ENCODE assay signal across 19 cellular contexts in genomic region chr1:1440262-1440772, GRCh38. TPM values are rescaled to one million over a fixed set of nuclear protein-coding genes. Genes with fewer than 3 reads are reported as not detected.
A peak's percentile ranks its signal among the peaks of the same experiment; 100 is the strongest.
DNase-seq lines count a peak whose midpoint lies in the region; ATAC-seq and TF ChIP-seq lines count a peak whose summit lies in the region.
"Had no signal": no experiment of that assay in that cellular context is flagged by ENCODE, and none has a peak within 500 bp of the region (broad histone marks: within the 10 kb centered on the region; RNA-seq: fewer than 3 reads in every experiment).

No MANE protein-coding gene starts in this region.

- peak overlapping the region; percentile 44 for H3K9ac ChIP-seq in neuronal stem cell (ENCODE audit: low read depth, low read length, poor library complexity)

- H3K4me1 ChIP-seq in GM23338 (ENCODE audit: insufficient read depth) (no peaks in the 10 kb centered on the region), neuronal stem cell (ENCODE audit: control insufficient read depth in 2 of 2, insufficient read depth in 1 of 2, low read depth in 1 of 2, low read length in 2 of 2) (peaks cover 7 to 29% of the 10 kb centered on the region in 2 donors), BE2C (peaks cover 2% of the 10 kb centered on the region; the same call in 1 of the 2 replicates)
- H3K4me1 ChIP-seq: foreskin keratinocyte had no signal

- H3K36me3 Mint-ChIP-seq in GM23338 (ENCODE audit: low read depth): peaks cover 4% of the 10 kb centered on the region; the same call in 2 of the 3 replicates
- H3K36me3 Mint-ChIP-seq in activated T-cell treated with anti-CD3 and anti-CD28 coated beads, Interleukin-2, amount 50 U/mL, for 4 hours (ENCODE audit: insufficient read depth): no peaks in the 10 kb centered on the region
- H3K36me3 Mint-ChIP-seq: activated naive CD8-positive, alpha-beta T cell; IgD-negative memory B cell; T-cell had no signal

- peaks cover 8% of the 10 kb centered on the region; the same call in 2 of the 3 replicates for H3K4me1 Mint-ChIP-seq in GM23338
- H3K4me1 Mint-ChIP-seq in activated T-cell treated with anti-CD3 and anti-CD28 coated beads, Interleukin-2, amount 50 U/mL, for 4 hours (ENCODE audit: low read depth): peaks cover 3% of the 10 kb centered on the region

- no CpG with 5 or more reads among the region's 20 CpGs for WGBS in neuronal stem cell (ENCODE audit: extremely low coverage in 2 of 2, insufficient read length in 2 of 2, insufficient replicate concordance in 1 of 2), 2 donors

- H3K18ac ChIP-seq in neuronal stem cell (ENCODE audit: low read length): peak overlapping the region; percentile 89

- H3K27ac ChIP-seq in GM23338 (ENCODE audit: low read depth) (peak overlapping the region; percentile 74; the same call in 1 of the 2 replicates), caudate nucleus (ENCODE audit: low read depth, low read length) (peak overlapping the region; percentile 31), neuronal stem cell (replicated peaks; ENCODE audit: low read length) (no peak overlapping the region)
- H3K27ac ChIP-seq: foreskin keratinocyte, neutrophil had no signal

- DNase-seq in 8988T (peak; percentile 33), GM23338 (ENCODE audit: low spot score) (no peak), caudate nucleus (lab: John Stamatoyannopoulos, UW) (no peak), neuronal stem cell (ENCODE audit: low spot score) (no peak), activated gamma-delta T cell treated with Interleukin-2 at 50 U/mL for 16 hours (no peak), hippocampal formation (lab: John Stamatoyannopoulos, UW) (no peak), BE2C (no peak)
- no peak for DNase-seq in activated T-cell treated with anti-CD3 and anti-CD28 coated beads, Interleukin-2, amount 50 U/mL, for 4 hours
- DNase-seq: foreskin keratinocyte, NCI-H526 treated with DMSO at 0.1 percent for 48 hours, SHP77 treated with DMSO at 0.1 percent for 48 hours had no signal

- peaks cover 4% of the 10 kb centered on the region for H3K79me1 ChIP-seq in neuronal stem cell (ENCODE audit: low read depth, low read length)

- no peak for TF ChIP-seq CTCF in GM23338 (conservative IDR thresholded peaks at IDR 0.05; ENCODE audit: low read depth in 2 of 2)
- no peak for TF ChIP-seq CTCF in BE2C (IDR thresholded peaks at IDR 0.05; ENCODE audit: low read depth, low read length)

- 0 out of 2 replicates have a peak, but pooled peaks cover 9% of the 10 kb centered on the region for H3F3A ChIP-seq in GM23338 (replicated peaks; ENCODE audit: low read depth)

- no peak overlapping the region for H4K8ac ChIP-seq in neuronal stem cell (ENCODE audit: low read depth, low read length)

- no peak overlapping the region for H3K4ac ChIP-seq in neuronal stem cell (ENCODE audit: low read length)

- H4K20me1 ChIP-seq in GM23338 (replicated peaks; ENCODE audit: insufficient read depth): no peaks in the 10 kb centered on the region

- no peak overlapping the region for H3K4me3 Mint-ChIP-seq in GM23338
- H3K4me3 Mint-ChIP-seq in activated T-cell treated with anti-CD3 and anti-CD28 coated beads, Interleukin-2, amount 50 U/mL, for 4 hours: no peak overlapping the region
- H3K4me3 Mint-ChIP-seq: activated naive CD8-positive, alpha-beta T cell; CD14-positive monocyte; IgD-negative memory B cell; stimulated activated naive CD8-positive, alpha-beta T cell treated with anti-CD3 and anti-CD28 coated beads, Interleukin-15, Interleukin-2, amounts not matched to agents 100 ng/mL and 50 ng/mL, for 24 hours; T-cell had no signal

- H3K4me2 ChIP-seq in GM23338 (no peak overlapping the region), neuronal stem cell (ENCODE audit: insufficient read depth, low read length, poor library complexity, severe bottlenecking) (no peak overlapping the region)

- H3K36me3 ChIP-seq in GM23338 (ENCODE audit: insufficient read depth) (no peaks in the 10 kb centered on the region), neuronal stem cell (replicated peaks in 1 of 2; ENCODE audit: control insufficient read depth in 2 of 2, insufficient read depth in 2 of 2, low read length in 2 of 2) (no peaks in the 10 kb centered on the region), BE2C (no peaks in the 10 kb centered on the region)
- H3K36me3 ChIP-seq: neutrophil had no signal

- H3K9me2 ChIP-seq in GM23338 (ENCODE audit: insufficient read depth): no peaks in the 10 kb centered on the region

- no peak overlapping the region for H3K14ac ChIP-seq in neuronal stem cell (ENCODE audit: low read length)

- H4K91ac ChIP-seq in neuronal stem cell (ENCODE audit: low read depth, low read length, poor library complexity): peak overlapping the region; percentile 47

- H3K9me3 ChIP-seq in neuronal stem cell (replicated peaks in 1 of 2; ENCODE audit: control insufficient read depth in 2 of 2, insufficient read depth in 1 of 2, low read depth in 1 of 2, low read length in 2 of 2) (no peaks in the 10 kb centered on the region), BE2C (no peaks in the 10 kb centered on the region)
- H3K9me3 ChIP-seq: mucosa of descending colon, neutrophil had no signal

- H2BK12ac ChIP-seq in neuronal stem cell (ENCODE audit: low read length): peak overlapping the region; percentile 63

- H3K79me2 ChIP-seq in GM23338 (replicated peaks; ENCODE audit: insufficient read depth): 0 out of 2 replicates have a peak, but pooled peaks cover 2% of the 10 kb centered on the region

- no peaks in the 10 kb centered on the region for H3K9me3 Mint-ChIP-seq in GM23338
- no peaks in the 10 kb centered on the region for H3K9me3 Mint-ChIP-seq in activated T-cell treated with anti-CD3 and anti-CD28 coated beads, Interleukin-2, amount 50 U/mL, for 4 hours
- H3K9me3 Mint-ChIP-seq: IgD-negative memory B cell; stimulated activated naive CD8-positive, alpha-beta T cell treated with anti-CD3 and anti-CD28 coated beads, Interleukin-15, Interleukin-2, amounts not matched to agents 100 ng/mL and 50 ng/mL, for 24 hours; T-cell had no signal

- peak overlapping the region; percentile 96 for H2BK15ac ChIP-seq in neuronal stem cell (ENCODE audit: low read length)

- peaks cover 12% of the 10 kb centered on the region for H3K27me3 Mint-ChIP-seq in GM23338 (ENCODE audit: insufficient read depth, low read depth, poor library complexity)
- peaks cover 24% of the 10 kb centered on the region for H3K27me3 Mint-ChIP-seq in activated T-cell treated with anti-CD3 and anti-CD28 coated beads, Interleukin-2, amount 50 U/mL, for 4 hours (ENCODE audit: low read depth)
- H3K27me3 Mint-ChIP-seq: activated naive CD8-positive, alpha-beta T cell had no signal

- no peak overlapping the region for H3K4me3 ChIP-seq in GM23338
- no peak overlapping the region for H3K4me3 ChIP-seq in neuronal stem cell (ENCODE audit: low read length in 2 of 2)
- no peak overlapping the region for H3K4me3 ChIP-seq in BE2C (ENCODE audit: low read depth, low read length)
- H3K4me3 ChIP-seq: mucosa of descending colon had no signal

- H3K27me3 ChIP-seq in GM23338 (ENCODE audit: insufficient read depth) (no peaks in the 10 kb centered on the region), neuronal stem cell (ENCODE audit: control insufficient read depth in 3 of 3, insufficient read depth in 3 of 3, low read depth in 1 of 3, low read length in 3 of 3) (peaks cover 0 to 13% (median 5%) of the 10 kb centered on the region in 3 experiments), BE2C (no peaks in the 10 kb centered on the region)
- H3K27me3 ChIP-seq: foreskin keratinocyte had no signal

- H2AK5ac ChIP-seq in neuronal stem cell (ENCODE audit: low read depth, low read length): peak overlapping the region; percentile 96

- H2BK5ac ChIP-seq in neuronal stem cell (ENCODE audit: low read length): peak overlapping the region; percentile 3

- H2BK120ac ChIP-seq in neuronal stem cell (ENCODE audit: low read depth, low read length): peak overlapping the region; percentile 69

- peak overlapping the region; percentile 73 for H3K23ac ChIP-seq in neuronal stem cell (ENCODE audit: low read depth, low read length, poor library complexity)

- no peak overlapping the region for H3K27ac Mint-ChIP-seq in GM23338
- H3K27ac Mint-ChIP-seq: activated naive CD8-positive, alpha-beta T cell; IgD-negative memory B cell; stimulated activated naive CD8-positive, alpha-beta T cell treated with anti-CD3 and anti-CD28 coated beads, Interleukin-15, Interleukin-2, amounts not matched to agents 100 ng/mL and 50 ng/mL, for 24 hours; T-cell had no signal

- ATAC-seq in GM23338: no peak
- no peak for ATAC-seq in activated T-cell treated with anti-CD3 and anti-CD28 coated beads, Interleukin-2, amount 50 U/mL, for 4 hours

- H2AFZ ChIP-seq in GM23338 (no peak overlapping the region), neuronal stem cell (ENCODE audit: low read length) (peak overlapping the region; percentile 53)

RNA-seq across cellular contexts. Expression of gene VWA1, which starts 4.8 kb away (rescaled TPM):
- 21.9 and 31.5 TPM in 2 replicates for total RNA-seq in GM23338 (2014; rRNA removed; shearing (Covaris generic))
- 7.2 and 7.9 TPM in 2 replicates for polyA plus RNA-seq in GM23338 (2016; fragmentation: Nextera tagmentation; extraction: Ambion mirVana)
- polyA plus RNA-seq in neuronal stem cell (2013, experiment 1 of 2): 5.0 TPM
- 4.8 TPM for polyA plus RNA-seq in neuronal stem cell (2013, experiment 2 of 2)
- total RNA-seq in activated T-cell treated with anti-CD3 and anti-CD28 coated beads, Interleukin-2, amount 50 U/mL, for 4 hours: under 1 TPM; 0.18 to 0.58 (median 0.19) TPM
- 33.2 TPM for polyA plus RNA-seq in BE2C (2012; ENCODE audit: insufficient read depth, insufficient read length, low read depth)
- polyA plus RNA-seq: CD14-positive monocyte, IgD-negative memory B cell had no signal

RNA-seq across cellular contexts. Expression of gene ATAD3C, which starts 9.2 kb away (rescaled TPM):
- 0.45 and 1.2 TPM in 2 replicates for total RNA-seq in GM23338 (2014; rRNA removed; shearing (Covaris generic))
- polyA plus RNA-seq in GM23338 (2016; fragmentation: Nextera tagmentation; extraction: Ambion mirVana): 1.1 and 1.3 TPM in 2 replicates
- 0.45 TPM for polyA plus RNA-seq in neuronal stem cell (2013, experiment 1 of 2)
- polyA plus RNA-seq in neuronal stem cell (2013, experiment 2 of 2): 0.42 TPM
- 1 to 10 TPM in 1 of 3 donors, under 1 TPM in 2; 0.33 to 1.1 (median 0.74) TPM for total RNA-seq in activated T-cell treated with anti-CD3 and anti-CD28 coated beads, Interleukin-2, amount 50 U/mL, for 4 hours
- polyA plus RNA-seq in BE2C (2012; ENCODE audit: insufficient read depth, insufficient read length, low read depth): 20.1 TPM
- polyA plus RNA-seq: CD14-positive monocyte had no signal

RNA-seq across cellular contexts. Expression of gene ANKRD65, which starts 19.2 kb away (rescaled TPM):
- 1.7 and 1.8 TPM in 2 replicates for total RNA-seq in GM23338 (2014; rRNA removed; shearing (Covaris generic))
- polyA plus RNA-seq in GM23338 (2016; fragmentation: Nextera tagmentation; extraction: Ambion mirVana): 1.6 and 2.6 TPM in 2 replicates
- 2.0 TPM for polyA plus RNA-seq in neuronal stem cell (2013, experiment 1 of 2)
- 2.0 TPM for polyA plus RNA-seq in neuronal stem cell (2013, experiment 2 of 2)
- total RNA-seq in activated T-cell treated with anti-CD3 and anti-CD28 coated beads, Interleukin-2, amount 50 U/mL, for 4 hours: under 1 TPM in 1 of 3 donors, not detected in 2; 0.15 TPM
- 0.36 TPM for polyA plus RNA-seq in BE2C (2012; ENCODE audit: insufficient read depth, insufficient read length, low read depth)
- total RNA-seq: A673 had no signal
- polyA plus RNA-seq: CD14-positive monocyte, IgD-negative memory B cell had no signal

RNA-seq across cellular contexts. Expression of gene ATAD3B, which starts 31.2 kb away (rescaled TPM):
- 61.4 and 63.4 TPM in 2 replicates for total RNA-seq in GM23338 (2014; rRNA removed; shearing (Covaris generic))
- 32.3 and 37.8 TPM in 2 replicates for polyA plus RNA-seq in GM23338 (2016; fragmentation: Nextera tagmentation; extraction: Ambion mirVana)
- polyA plus RNA-seq in neuronal stem cell (2013, experiment 1 of 2): 8.4 TPM
- 8.2 TPM for polyA plus RNA-seq in neuronal stem cell (2013, experiment 2 of 2)
- 100 to 1,000 TPM; 193 to 208 (median 194) TPM for total RNA-seq in activated T-cell treated with anti-CD3 and anti-CD28 coated beads, Interleukin-2, amount 50 U/mL, for 4 hours
- polyA plus RNA-seq in BE2C (2012; ENCODE audit: insufficient read depth, insufficient read length, low read depth): 129 TPM

RNA-seq across cellular contexts. Expression of gene MRPL20, which starts 33.2 kb away (rescaled TPM):
- 158 and 173 TPM in 2 replicates for total RNA-seq in GM23338 (2014; rRNA removed; shearing (Covaris generic))
- polyA plus RNA-seq in GM23338 (2016; fragmentation: Nextera tagmentation; extraction: Ambion mirVana): 319 and 344 TPM in 2 replicates
- polyA plus RNA-seq in neuronal stem cell (2013, experiment 1 of 2): 132 TPM
- polyA plus RNA-seq in neuronal stem cell (2013, experiment 2 of 2): 135 TPM
- total RNA-seq in activated T-cell treated with anti-CD3 and anti-CD28 coated beads, Interleukin-2, amount 50 U/mL, for 4 hours: 100 to 1,000 TPM; 254 to 300 (median 271) TPM
- 709 TPM for polyA plus RNA-seq in BE2C (2012; ENCODE audit: insufficient read depth, insufficient read length, low read depth)

Comparison
In these comparisons a context has a peak if more than half of its experiments do, and no peak if none do; other contexts are left out.
1. RNA of gene VWA1, which starts 4.8 kb away (total RNA-seq): 21.9 to 31.5 TPM in GM23338; 0.18 to 0.58 TPM in activated T-cell treated with anti-CD3 and anti-CD28 coated beads, Interleukin-2, amount 50 U/mL, for 4 hours; every median in the first group is over 10 times any median in the second.